In the genomic region with DNA sequence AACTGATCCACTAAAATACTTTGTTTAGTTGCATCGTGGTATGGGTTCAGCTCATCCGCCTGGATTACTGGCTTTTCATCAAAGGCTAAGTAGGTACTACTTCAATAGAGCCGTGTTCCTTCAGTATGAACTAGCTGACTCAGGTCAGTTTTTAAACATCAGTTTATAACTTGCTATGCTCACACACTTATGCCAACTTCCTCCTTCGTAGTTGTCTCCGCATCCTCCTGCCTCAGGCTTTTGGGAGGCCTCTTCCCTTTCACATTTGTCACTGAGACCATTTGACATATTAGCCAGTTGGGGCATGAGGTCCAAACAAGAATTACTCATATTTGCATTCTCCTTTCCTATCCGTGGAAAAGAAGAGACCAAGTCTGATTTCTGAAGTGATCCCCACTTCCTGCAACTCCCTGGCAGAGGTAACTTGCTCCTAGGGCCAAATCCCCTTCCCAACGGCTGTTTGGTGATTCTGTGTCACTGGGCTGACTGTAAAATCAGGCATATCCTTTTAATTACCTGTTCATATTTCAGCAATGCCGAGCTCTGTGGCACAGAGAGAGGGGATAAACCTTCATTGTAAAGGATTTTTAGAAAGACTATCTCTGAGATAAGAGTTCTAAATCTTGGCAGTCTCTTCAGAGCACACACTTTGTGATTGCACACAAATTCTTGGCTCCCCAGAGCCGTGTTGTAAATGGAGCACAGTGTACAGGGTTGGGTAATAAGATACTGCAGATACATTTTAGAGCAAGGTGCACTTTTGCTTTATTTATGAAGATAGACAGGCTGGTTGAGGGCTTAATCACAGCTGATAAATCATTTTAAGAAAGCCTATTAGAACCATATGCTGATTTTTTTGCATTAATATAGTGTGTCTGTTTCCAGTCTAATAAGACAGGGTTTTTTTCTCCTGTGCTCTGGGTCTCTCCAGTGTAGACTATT, we compare ENCODE assay signal across 2 cellular contexts.
TF ChIP-seq lines count a peak whose summit lies in the region.

No MANE protein-coding gene starts in this region.

TF ChIP-seq in GM23338, 12 proteins besides CTCF, POLR2A, EP300 and RAD21 (continued from another document and continues in another):
- no peak for TF ChIP-seq CREB1 (CRISPR knock-in tag; IDR thresholded peaks at IDR 0.05; ENCODE audit: low read depth)
- TF ChIP-seq NANOG (IDR thresholded peaks at IDR 0.05; ENCODE audit: borderline replicate concordance): no peak
- no peak for TF ChIP-seq STAT1 (IDR thresholded peaks at IDR 0.05; ENCODE audit: unreplicated experiment)
- TF ChIP-seq, protein P1, sequence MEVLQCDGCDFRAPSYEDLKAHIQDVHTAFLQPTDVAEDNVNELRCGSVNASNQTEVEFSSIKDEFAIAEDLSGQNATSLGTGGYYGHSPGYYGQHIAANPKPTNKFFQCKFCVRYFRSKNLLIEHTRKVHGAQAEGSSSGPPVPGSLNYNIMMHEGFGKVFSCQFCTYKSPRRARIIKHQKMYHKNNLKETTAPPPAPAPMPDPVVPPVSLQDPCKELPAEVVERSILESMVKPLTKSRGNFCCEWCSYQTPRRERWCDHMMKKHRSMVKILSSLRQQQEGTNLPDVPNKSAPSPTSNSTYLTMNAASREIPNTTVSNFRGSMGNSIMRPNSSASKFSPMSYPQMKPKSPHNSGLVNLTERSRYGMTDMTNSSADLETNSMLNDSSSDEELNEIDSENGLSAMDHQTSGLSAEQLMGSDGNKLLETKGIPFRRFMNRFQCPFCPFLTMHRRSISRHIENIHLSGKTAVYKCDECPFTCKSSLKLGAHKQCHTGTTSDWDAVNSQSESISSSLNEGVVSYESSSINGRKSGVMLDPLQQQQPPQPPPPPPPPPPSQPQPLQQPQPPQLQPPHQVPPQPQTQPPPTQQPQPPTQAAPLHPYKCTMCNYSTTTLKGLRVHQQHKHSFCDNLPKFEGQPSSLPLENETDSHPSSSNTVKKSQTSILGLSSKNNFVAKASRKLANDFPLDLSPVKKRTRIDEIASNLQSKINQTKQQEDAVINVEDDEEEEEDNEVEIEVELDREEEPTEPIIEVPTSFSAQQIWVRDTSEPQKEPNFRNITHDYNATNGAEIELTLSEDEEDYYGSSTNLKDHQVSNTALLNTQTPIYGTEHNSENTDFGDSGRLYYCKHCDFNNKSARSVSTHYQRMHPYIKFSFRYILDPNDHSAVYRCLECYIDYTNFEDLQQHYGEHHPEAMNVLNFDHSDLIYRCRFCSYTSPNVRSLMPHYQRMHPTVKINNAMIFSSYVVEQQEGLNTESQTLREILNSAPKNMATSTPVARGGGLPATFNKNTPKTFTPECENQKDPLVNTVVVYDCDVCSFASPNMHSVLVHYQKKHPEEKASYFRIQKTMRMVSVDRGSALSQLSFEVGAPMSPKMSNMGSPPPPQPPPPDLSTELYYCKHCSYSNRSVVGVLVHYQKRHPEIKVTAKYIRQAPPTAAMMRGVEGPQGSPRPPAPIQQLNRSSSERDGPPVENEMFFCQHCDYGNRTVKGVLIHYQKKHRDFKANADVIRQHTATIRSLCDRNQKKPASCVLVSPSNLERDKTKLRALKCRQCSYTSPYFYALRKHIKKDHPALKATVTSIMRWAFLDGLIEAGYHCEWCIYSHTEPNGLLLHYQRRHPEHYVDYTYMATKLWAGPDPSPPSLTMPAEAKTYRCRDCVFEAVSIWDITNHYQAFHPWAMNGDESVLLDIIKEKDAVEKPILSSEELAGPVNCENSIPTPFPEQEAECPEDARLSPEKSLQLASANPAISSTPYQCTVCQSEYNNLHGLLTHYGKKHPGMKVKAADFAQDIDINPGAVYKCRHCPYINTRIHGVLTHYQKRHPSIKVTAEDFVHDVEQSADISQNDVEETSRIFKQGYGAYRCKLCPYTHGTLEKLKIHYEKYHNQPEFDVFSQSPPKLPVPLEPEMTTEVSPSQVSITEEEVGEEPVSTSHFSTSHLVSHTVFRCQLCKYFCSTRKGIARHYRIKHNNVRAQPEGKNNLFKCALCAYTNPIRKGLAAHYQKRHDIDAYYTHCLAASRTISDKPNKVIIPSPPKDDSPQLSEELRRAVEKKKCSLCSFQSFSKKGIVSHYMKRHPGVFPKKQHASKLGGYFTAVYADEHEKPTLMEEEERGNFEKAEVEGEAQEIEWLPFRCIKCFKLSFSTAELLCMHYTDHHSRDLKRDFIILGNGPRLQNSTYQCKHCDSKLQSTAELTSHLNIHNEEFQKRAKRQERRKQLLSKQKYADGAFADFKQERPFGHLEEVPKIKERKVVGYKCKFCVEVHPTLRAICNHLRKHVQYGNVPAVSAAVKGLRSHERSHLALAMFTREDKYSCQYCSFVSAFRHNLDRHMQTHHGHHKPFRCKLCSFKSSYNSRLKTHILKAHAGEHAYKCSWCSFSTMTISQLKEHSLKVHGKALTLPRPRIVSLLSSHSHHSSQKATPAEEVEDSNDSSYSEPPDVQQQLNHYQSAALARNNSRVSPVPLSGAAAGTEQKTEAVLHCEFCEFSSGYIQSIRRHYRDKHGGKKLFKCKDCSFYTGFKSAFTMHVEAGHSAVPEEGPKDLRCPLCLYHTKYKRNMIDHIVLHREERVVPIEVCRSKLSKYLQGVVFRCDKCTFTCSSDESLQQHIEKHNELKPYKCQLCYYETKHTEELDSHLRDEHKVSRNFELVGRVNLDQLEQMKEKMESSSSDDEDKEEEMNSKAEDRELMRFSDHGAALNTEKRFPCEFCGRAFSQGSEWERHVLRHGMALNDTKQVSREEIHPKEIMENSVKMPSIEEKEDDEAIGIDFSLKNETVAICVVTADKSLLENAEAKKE (CRISPR knock-in tag; IDR thresholded peaks at IDR 0.05): no peak
- TF ChIP-seq, protein P2, sequence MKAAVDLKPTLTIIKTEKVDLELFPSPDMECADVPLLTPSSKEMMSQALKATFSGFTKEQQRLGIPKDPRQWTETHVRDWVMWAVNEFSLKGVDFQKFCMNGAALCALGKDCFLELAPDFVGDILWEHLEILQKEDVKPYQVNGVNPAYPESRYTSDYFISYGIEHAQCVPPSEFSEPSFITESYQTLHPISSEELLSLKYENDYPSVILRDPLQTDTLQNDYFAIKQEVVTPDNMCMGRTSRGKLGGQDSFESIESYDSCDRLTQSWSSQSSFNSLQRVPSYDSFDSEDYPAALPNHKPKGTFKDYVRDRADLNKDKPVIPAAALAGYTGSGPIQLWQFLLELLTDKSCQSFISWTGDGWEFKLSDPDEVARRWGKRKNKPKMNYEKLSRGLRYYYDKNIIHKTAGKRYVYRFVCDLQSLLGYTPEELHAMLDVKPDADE (IDR thresholded peaks at IDR 0.05): no peak
- no peak for TF ChIP-seq ZNF114 (CRISPR knock-in tag; IDR thresholded peaks at IDR 0.05)
- no peak for TF ChIP-seq POLR2AphosphoS5 (IDR thresholded peaks at IDR 0.05; ENCODE audit: low read depth)
- no peak for TF ChIP-seq EZH2phosphoT487 (IDR thresholded peaks at IDR 0.05; ENCODE audit: unreplicated experiment)
- TF ChIP-seq JUNB (IDR thresholded peaks at IDR 0.05; ENCODE audit: unreplicated experiment): no peak
- no peak for TF ChIP-seq EZH2 (IDR thresholded peaks at IDR 0.05; ENCODE audit: low read depth, unreplicated experiment)

TF ChIP-seq in GM12878, 131 proteins besides CTCF, POLR2A, EP300 and RAD21 (continued from another document):
- TF ChIP-seq EED (IDR thresholded peaks at IDR 0.05; ENCODE audit: low read depth) (peak; percentile 59; the same call in 1 of the 2 replicates), SMAD1 (IDR thresholded peaks at IDR 0.05; ENCODE audit: low read depth, partially characterized antibody) (no peak), RUNX3 (IDR thresholded peaks at IDR 0.05; ENCODE audit: low read length) (peak; percentile 7; the same call in 1 of the 2 replicates), ZBED1 (IDR thresholded peaks at IDR 0.05; ENCODE audit: borderline replicate concordance) (0 out of 2 replicates have a peak, but pooled peaks have one; percentile 2), CEBPB (IDR thresholded peaks at IDR 0.05; ENCODE audit: borderline replicate concordance in 1 of 2, low read depth in 2 of 2, low read length in 2 of 2) (no peak)
